Comparison of ENCODE assay signal across 8 cellular contexts in genomic region chr1:155086182-155086741, GRCh38. TPM values are rescaled to one million over a fixed set of nuclear protein-coding genes. Genes with fewer than 3 reads are reported as not detected.
DNase-seq lines count a peak whose midpoint lies in the region; ATAC-seq lines count a peak whose summit lies in the region.

No MANE protein-coding gene starts in this region.

- peak overlapping the region; percentile 61 for H3K4me3 Mint-ChIP-seq in T-helper 1 cell treated with Interleukin-12 subunit alpha and Interleukin-12 subunit beta and Interleukin-4 antibody, amounts not matched to agents 30 μg/mL and 1 μg/mL, for 36 hours

- H3K27me3 ChIP-seq in adipocyte (replicated peaks; ENCODE audit: control insufficient read depth, insufficient read depth, low read length) = peaks cover 30% of the 10 kb centered on the region

- H3K9me3 Mint-ChIP-seq in T-helper 1 cell treated with Interleukin-12 subunit alpha and Interleukin-12 subunit beta and Interleukin-4 antibody, amounts not matched to agents 30 μg/mL and 1 μg/mL, for 36 hours = no peaks in the 10 kb centered on the region

- H3K27me3 Mint-ChIP-seq in T-helper 1 cell treated with Interleukin-12 subunit alpha and Interleukin-12 subunit beta and Interleukin-4 antibody, amounts not matched to agents 30 μg/mL and 1 μg/mL, for 36 hours (ENCODE audit: low read depth) = peaks cover 23% of the 10 kb centered on the region

- H3K4me3 ChIP-seq in adipocyte (ENCODE audit: low read length) = no peak overlapping the region

- peak overlapping the region; percentile 15 for H3K27ac Mint-ChIP-seq in T-helper 1 cell treated with Interleukin-12 subunit alpha and Interleukin-12 subunit beta and Interleukin-4 antibody, amounts not matched to agents 30 μg/mL and 1 μg/mL, for 36 hours

- no peak for ATAC-seq in GM21723 (IDR thresholded peaks at IDR 0.05; ENCODE audit: unreplicated experiment)

- H3K9ac ChIP-seq in adipocyte (ENCODE audit: low read length) = no peak overlapping the region

- peaks cover 32% of the 10 kb centered on the region for H3K4me1 Mint-ChIP-seq in T-helper 1 cell treated with Interleukin-12 subunit alpha and Interleukin-12 subunit beta and Interleukin-4 antibody, amounts not matched to agents 30 μg/mL and 1 μg/mL, for 36 hours (ENCODE audit: low read depth)

- H3K36me3 ChIP-seq in adipocyte (ENCODE audit: control insufficient read depth, insufficient read depth, low read length, severe bottlenecking) = no peaks in the 10 kb centered on the region

- H3K36me3 Mint-ChIP-seq in T-helper 1 cell treated with Interleukin-12 subunit alpha and Interleukin-12 subunit beta and Interleukin-4 antibody, amounts not matched to agents 30 μg/mL and 1 μg/mL, for 36 hours (ENCODE audit: low read depth) = peaks cover 2% of the 10 kb centered on the region

- no peaks in the 10 kb centered on the region for H3K9me3 ChIP-seq in adipocyte (ENCODE audit: control insufficient read depth, low read length)

- peaks cover 21% of the 10 kb centered on the region for H3K4me1 ChIP-seq in adipocyte (ENCODE audit: control insufficient read depth, insufficient read depth, low read length)

- DNase-seq in Daoy (ENCODE audit: low read depth) = peak; percentile 76
- DNase-seq in KG1 (lab: John Stamatoyannopoulos, UW) = peak; percentile 27
- DNase-seq in adipocyte (ENCODE audit: low read depth) = peak; percentile 74
- peak; percentile 83 for DNase-seq in hepatic stellate cell (ENCODE audit: low spot score)
- DNase-seq in stimulated activated CD4-positive, alpha-beta T cell treated with anti-CD3 and anti-CD28 coated beads, Interleukin-12 subunit alpha, Interleukin-12 subunit beta, amount 100 ng/mL, for 24 hours (ENCODE audit: low read depth in 2 of 2) = peak; percentile 57 to 77
- no peak for DNase-seq in putamen (ENCODE audit: low spot score)

RNA-seq across cellular contexts. Expression of gene EFNA3, which starts 7.6 kb away (rescaled TPM):
- 1.1 and 2.4 TPM in 2 replicates for total RNA-seq in Daoy (2014; rRNA removed; shearing (Covaris generic))

RNA-seq across cellular contexts. Expression of gene EFNA4, which starts 22.7 kb away (rescaled TPM):
- 10.6 and 16.7 TPM in 2 replicates for total RNA-seq in Daoy (2014; rRNA removed; shearing (Covaris generic))

RNA-seq across cellular contexts. Expression of gene ADAM15, which starts 35.1 kb away (rescaled TPM):
- 44.5 and 46.2 TPM in 2 replicates for total RNA-seq in Daoy (2014; rRNA removed; shearing (Covaris generic))

RNA-seq across cellular contexts. Expression of gene EFNA1, which starts 41.4 kb away (rescaled TPM):
- total RNA-seq in Daoy (2014; rRNA removed; shearing (Covaris generic)) = 24.6 and 34.5 TPM in 2 replicates

RNA-seq across cellular contexts. Expression of gene SLC50A1, which starts 49.4 kb away (rescaled TPM):
- 14.9 and 28.7 TPM in 2 replicates for total RNA-seq in Daoy (2014; rRNA removed; shearing (Covaris generic))
